31 cellular contexts compared by ENCODE assay signal in the genomic region with DNA sequence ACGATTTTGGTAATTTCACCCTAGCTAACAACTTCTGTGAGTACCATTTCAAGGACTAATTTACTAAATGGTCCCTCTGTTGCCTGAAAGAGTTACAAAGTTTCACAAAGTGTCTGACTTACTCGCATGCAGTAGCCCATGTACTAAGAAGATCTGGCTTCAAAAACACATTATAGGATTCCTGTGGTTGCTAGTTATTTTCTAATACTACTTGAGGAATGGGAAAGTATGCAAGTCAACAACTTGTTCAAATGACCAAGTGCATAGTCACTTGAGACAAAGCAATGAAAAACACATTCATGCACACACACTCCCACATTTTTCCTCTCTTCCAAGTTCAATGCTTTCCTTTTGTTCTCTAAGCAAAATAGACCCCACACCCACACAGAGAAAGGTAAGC.
"Had no signal": no experiment of that assay in that cellular context is flagged by ENCODE, and none has a peak within 500 bp of the region (broad histone marks: within the 10 kb centered on the region; RNA-seq: fewer than 3 reads in every experiment).

No MANE protein-coding gene starts in this region.

- H3K36me3 Mint-ChIP-seq: activated CD4-positive, alpha-beta memory T cell treated with anti-CD3 and anti-CD28 coated beads for 36 hours; activated naive CD4-positive, alpha-beta T cell treated with anti-CD3 and anti-CD28 coated beads, Interleukin-2, amount 50 U/mL, for 24 hours; naive B cell; stimulated activated naive B cell treated with anti-CD40 and anti-IgM and Interleukin-4, amounts not matched to agents 10 μg/mL and 1 μg/mL and 100 μg/mL, for 72 hours had no signal

- H3K36me3 ChIP-seq: brain microvascular endothelial cell, heart right ventricle, neutrophil, sigmoid colon, tibial nerve, WERI-Rb-1 had no signal

- H3K4me3 Mint-ChIP-seq: activated CD4-positive, alpha-beta memory T cell treated with anti-CD3 and anti-CD28 coated beads for 36 hours; activated naive CD4-positive, alpha-beta T cell treated with anti-CD3 and anti-CD28 coated beads, Interleukin-2, amount 50 U/mL, for 24 hours; activated naive CD8-positive, alpha-beta T cell treated with anti-CD3 and anti-CD28 coated beads, Interleukin-2, amount 50 U/mL, for 24 hours; activated T-cell treated with anti-CD3 and anti-CD28 coated beads, Interleukin-2, amount 50 U/mL, for 4 hours; effector memory CD8-positive, alpha-beta T cell; naive B cell; nephron progenitor cell; stimulated activated naive B cell treated with anti-CD40 and anti-IgM and Interleukin-4, amounts not matched to agents 10 μg/mL and 1 μg/mL and 100 μg/mL, for 72 hours; T-helper 17 cell had no signal

- H3K27ac ChIP-seq: brain microvascular endothelial cell, heart right ventricle, neutrophil, sigmoid colon, tibial nerve, WERI-Rb-1 had no signal

- H3K4me1 ChIP-seq: heart right ventricle, sigmoid colon, tibial nerve had no signal

- H3K27me3 ChIP-seq: brain microvascular endothelial cell, neutrophil, sigmoid colon, tibial nerve had no signal

- H3K27ac Mint-ChIP-seq: activated CD4-positive, alpha-beta memory T cell treated with anti-CD3 and anti-CD28 coated beads for 36 hours; activated naive CD4-positive, alpha-beta T cell treated with anti-CD3 and anti-CD28 coated beads, Interleukin-2, amount 50 U/mL, for 24 hours; activated naive CD8-positive, alpha-beta T cell treated with anti-CD3 and anti-CD28 coated beads, Interleukin-2, amount 50 U/mL, for 24 hours; activated T-helper 2 cell treated with anti-CD3 and anti-CD28 coated beads, Interferon-gamma antibody, Interleukin-2, Interleukin-4, amounts not matched to agents 10 μg/mL and 5 μg/mL and 100 μg/mL, durations not matched to agents 14 hours and 24 hours and 36 hours; effector memory CD8-positive, alpha-beta T cell; naive B cell; nephron progenitor cell; stimulated activated naive B cell treated with anti-CD40 and anti-IgM and Interleukin-4, amounts not matched to agents 10 μg/mL and 1 μg/mL and 100 μg/mL, for 72 hours; T-helper 17 cell had no signal

- ATAC-seq: activated CD4-positive, CD25-positive, alpha-beta regulatory T cell treated with anti-CD3 and anti-CD28 coated beads, Interleukin-2, amount 50 U/mL, for 24 hours; activated naive CD8-positive, alpha-beta T cell treated with anti-CD3 and anti-CD28 coated beads, Interleukin-2, amount 50 U/mL, for 24 hours; activated T-cell treated with anti-CD3 and anti-CD28 coated beads, Interleukin-2, amount 50 U/mL, for 4 hours; effector memory CD8-positive, alpha-beta T cell; heart right ventricle; left ventricle myocardium superior; stimulated activated naive B cell treated with anti-CD40 and anti-IgM and Interleukin-4, amounts not matched to agents 10 μg/mL and 1 μg/mL and 100 μg/mL, for 72 hours; T-helper 17 cell had no signal

- H3K9me3 Mint-ChIP-seq: activated CD4-positive, alpha-beta memory T cell treated with anti-CD3 and anti-CD28 coated beads for 36 hours; activated naive CD4-positive, alpha-beta T cell treated with anti-CD3 and anti-CD28 coated beads, Interleukin-2, amount 50 U/mL, for 24 hours; activated naive CD8-positive, alpha-beta T cell treated with anti-CD3 and anti-CD28 coated beads, Interleukin-2, amount 50 U/mL, for 24 hours; activated T-cell treated with anti-CD3 and anti-CD28 coated beads, Interleukin-2, amount 50 U/mL, for 4 hours; activated T-helper 2 cell treated with anti-CD3 and anti-CD28 coated beads, Interferon-gamma antibody, Interleukin-2, Interleukin-4, amounts not matched to agents 10 μg/mL and 5 μg/mL and 100 μg/mL, durations not matched to agents 14 hours and 24 hours and 36 hours; effector memory CD8-positive, alpha-beta T cell; nephron progenitor cell; stimulated activated naive B cell treated with anti-CD40 and anti-IgM and Interleukin-4, amounts not matched to agents 10 μg/mL and 1 μg/mL and 100 μg/mL, for 72 hours had no signal

- H3K9me3 ChIP-seq: heart right ventricle, neutrophil, sigmoid colon, SK-N-SH, tibial nerve had no signal

- DNase-seq: activated CD4-positive, alpha-beta memory T cell treated with anti-CD3 and anti-CD28 coated beads for 36 hours; activated CD4-positive, alpha-beta T cell treated with anti-CD3 and anti-CD28 coated beads for 48 hours; activated CD8-positive, alpha-beta memory T cell treated with anti-CD3 and anti-CD28 coated beads, Interleukin-2, amount 50 U/mL, for 48 hours; activated naive CD8-positive, alpha-beta T cell treated with anti-CD3 and anti-CD28 coated beads, Interleukin-2, amount 50 U/mL, for 24 hours; activated T-cell treated with anti-CD3 and anti-CD28 coated beads, Interleukin-2, amount 50 U/mL, for 4 hours; brain microvascular endothelial cell; caudate nucleus; cortex of kidney; effector memory CD8-positive, alpha-beta T cell; foreskin fibroblast; heart right ventricle; islet precursor cell; left ventricle myocardium superior; mammary epithelial cell; naive B cell; nephron progenitor cell; sigmoid colon; SK-N-SH; stimulated activated CD4-positive, alpha-beta T cell treated with anti-CD3 and anti-CD28 coated beads, Interleukin-1b, Interleukin-23, amount 100 ng/mL, for 48 hours; stimulated activated CD4-positive, alpha-beta T cell treated with anti-CD3 and anti-CD28 coated beads, Interleukin-4, amount 100 ng/mL, for 4 hours; stimulated activated CD8-positive, alpha-beta memory T cell treated with anti-CD3 and anti-CD28 coated beads, Interleukin-4, amount 100 ng/mL, for 48 hours; stimulated activated naive B cell treated with anti-CD40 and anti-IgM and Interleukin-4, amounts not matched to agents 10 μg/mL and 1 μg/mL and 100 μg/mL, for 72 hours; T-helper 17 cell; T1000; WERI-Rb-1 had no signal

- H3K4me1 Mint-ChIP-seq: activated naive CD4-positive, alpha-beta T cell treated with anti-CD3 and anti-CD28 coated beads, Interleukin-2, amount 50 U/mL, for 24 hours; activated naive CD8-positive, alpha-beta T cell treated with anti-CD3 and anti-CD28 coated beads, Interleukin-2, amount 50 U/mL, for 24 hours; naive B cell; nephron progenitor cell; stimulated activated naive B cell treated with anti-CD40 and anti-IgM and Interleukin-4, amounts not matched to agents 10 μg/mL and 1 μg/mL and 100 μg/mL, for 72 hours; T-helper 17 cell had no signal

- H3K4me3 ChIP-seq: heart right ventricle, sigmoid colon, smooth muscle cell, tibial nerve had no signal
